Comparison of ENCODE assay signal across 8 cellular contexts in genomic region chr3:50617911-50618481, GRCh38. TPM values are rescaled to one million over a fixed set of nuclear protein-coding genes. Genes with fewer than 3 reads are reported as not detected.
DNase-seq lines count a peak whose midpoint lies in the region; ATAC-seq and TF ChIP-seq lines count a peak whose summit lies in the region.

No MANE protein-coding gene starts in this region.

- H3K27me3 ChIP-seq in BJ (ENCODE audit: control insufficient read depth, insufficient read depth, low read length), result no peaks in the 10 kb centered on the region
- H3K27me3 ChIP-seq in NT2/D1 (ENCODE audit: insufficient read depth, insufficient read length), result peaks cover 25% of the 10 kb centered on the region
- peaks cover 19% of the 10 kb centered on the region for H3K27me3 ChIP-seq in ectodermal cell (ENCODE audit: control insufficient read depth, insufficient read depth, low read length, poor library complexity, severe bottlenecking)

- H3K27ac ChIP-seq in ectodermal cell (ENCODE audit: insufficient read depth, low read depth, low read length, poor library complexity, severe bottlenecking), result no peak overlapping the region

- H3K36me3 ChIP-seq in BJ (ENCODE audit: control insufficient read depth, insufficient read depth, low read length) (no peaks in the 10 kb centered on the region), NT2/D1 (ENCODE audit: insufficient read depth, insufficient read length, low read length) (peaks cover 27% of the 10 kb centered on the region), ectodermal cell (ENCODE audit: control insufficient read depth, insufficient read depth, low read length) (no peaks in the 10 kb centered on the region)

- CTCF ChIA-PET in BJ (lab: Yijun Ruan, JAX), result interaction anchor here (0.9 to 15.0 kb wide), 4 partner anchors 14 to 743 kb away, joined by 4 to 479 read pairs (median 12); partner anchors contain the start of genes C3orf18 and HEMK1

- peaks cover 42 to 76% (median 68%) of the 10 kb centered on the region in 4 donors for H3K4me1 Mint-ChIP-seq in naive thymus-derived CD8-positive, alpha-beta T cell

- H3K4me3 Mint-ChIP-seq in naive thymus-derived CD8-positive, alpha-beta T cell, result peak overlapping the region; percentile 86 to 96 (median 90)

- no peak for ATAC-seq in naive thymus-derived CD8-positive, alpha-beta T cell
- ATAC-seq in HG03457 (IDR thresholded peaks at IDR 0.05; ENCODE audit: unreplicated experiment), result no peak
- no peak for ATAC-seq in GM21423 (IDR thresholded peaks at IDR 0.05; ENCODE audit: unreplicated experiment)
- ATAC-seq in GM21825 (IDR thresholded peaks at IDR 0.05; ENCODE audit: unreplicated experiment), result no peak

- H3K27ac Mint-ChIP-seq in naive thymus-derived CD8-positive, alpha-beta T cell, result peak overlapping the region; percentile 82 to 95 (median 92)

- H3K9me3 ChIP-seq in NT2/D1 (ENCODE audit: insufficient read depth, low read length), result no peaks in the 10 kb centered on the region
- no peaks in the 10 kb centered on the region for H3K9me3 ChIP-seq in ectodermal cell (ENCODE audit: control insufficient read depth, low read length)

- peak overlapping the region; percentile 89 for H3K9ac ChIP-seq in NT2/D1 (ENCODE audit: insufficient read length, low read depth)

- 83 to 84% methylated on average over 6 of the region's 6 CpGs for WGBS in ectodermal cell, 2 experiments

- H3K9me3 Mint-ChIP-seq in naive thymus-derived CD8-positive, alpha-beta T cell, result no peaks in the 10 kb centered on the region

- H3K36me3 Mint-ChIP-seq in naive thymus-derived CD8-positive, alpha-beta T cell, result peaks cover 0 to 9% (median 0%) of the 10 kb centered on the region in 3 donors

- no peaks in the 10 kb centered on the region for H3K27me3 Mint-ChIP-seq in naive thymus-derived CD8-positive, alpha-beta T cell

- H3K4me3 ChIP-seq in BJ (ENCODE audit: low read depth, low read length), result peak overlapping the region; percentile 88
- peak overlapping the region; percentile 73 for H3K4me3 ChIP-seq in NT2/D1 (ENCODE audit: insufficient read length, low read depth)
- peak overlapping the region; percentile 72 for H3K4me3 ChIP-seq in ectodermal cell (ENCODE audit: insufficient read depth, low read depth, low read length)

- POLR2A ChIA-PET in BJ (lab: Charles Lee), result no interaction called here
- POLR2A ChIA-PET in naive thymus-derived CD8-positive, alpha-beta T cell (lab: Charles Lee), result interaction anchor here (1.2 to 21.2 kb wide), 8 partner anchors 11 to 767 kb away, joined by 3 to 433 read pairs (median 8); partner anchors contain the start of genes C3orf18, HEMK1 and MANF

- DNase-seq in BJ (ENCODE audit: low read depth), result no peak
- DNase-seq in NT2/D1 (ENCODE audit: low read depth, low spot score), result no peak
- no peak for DNase-seq in naive thymus-derived CD8-positive, alpha-beta T cell
- DNase-seq in SK-N-DZ (ENCODE audit: low spot score), result no peak

- H3K4me1 ChIP-seq in NT2/D1 (ENCODE audit: insufficient read depth, insufficient read length) (peaks cover 8% of the 10 kb centered on the region), ectodermal cell (ENCODE audit: control insufficient read depth, insufficient read depth, low read length) (peaks cover 21% of the 10 kb centered on the region)

- TF ChIP-seq CTCF in BJ (IDR thresholded peaks at IDR 0.05; ENCODE audit: insufficient read depth, low read depth, low read length), result no peak

RNA-seq across cellular contexts. Expression of gene MAPKAPK3, which starts 1.0 kb away (rescaled TPM):
- polyA plus RNA-seq in BJ (2011; rRNA removed), result 34.9 and 53.5 TPM in 2 replicates
- 15.8 and 25.6 TPM in 2 replicates for polyA minus RNA-seq in BJ (2011; rRNA and poly(A)+ RNA removed)
- 78.1 TPM for polyA plus RNA-seq in ectodermal cell (2013, experiment 1 of 4)
- polyA plus RNA-seq in ectodermal cell (2013, experiment 2 of 4), result 88.5 TPM
- 57.0 TPM for polyA plus RNA-seq in ectodermal cell (2013, experiment 3 of 4)
- polyA plus RNA-seq in ectodermal cell (2013, experiment 4 of 4), result 69.1 TPM
- 10 to 100 TPM; 27.5 TPM for total RNA-seq in naive thymus-derived CD8-positive, alpha-beta T cell
- polyA plus RNA-seq in naive thymus-derived CD8-positive, alpha-beta T cell, result 10 to 100 TPM; 42.4 to 48.2 (median 48.1) TPM
- 32.9 and 33.0 TPM in 2 replicates for polyA plus RNA-seq in SK-N-DZ (2014; cell fraction: cytosol; rRNA removed)
- 17.7 and 25.3 TPM in 2 replicates for polyA plus RNA-seq in SK-N-DZ (2014; cell fraction: nucleus; rRNA removed)

RNA-seq across cellular contexts. Expression of gene CISH, which starts 6.4 kb away (rescaled TPM):
- 1.1 and 2.6 TPM in 2 replicates for polyA plus RNA-seq in BJ (2011; rRNA removed)
- 2.5 and 3.5 TPM in 2 replicates for polyA minus RNA-seq in BJ (2011; rRNA and poly(A)+ RNA removed)
- polyA plus RNA-seq in ectodermal cell (2013, experiment 1 of 4), result 1.7 TPM
- 1.7 TPM for polyA plus RNA-seq in ectodermal cell (2013, experiment 2 of 4)
- polyA plus RNA-seq in ectodermal cell (2013, experiment 3 of 4), result 1.8 TPM
- 1.7 TPM for polyA plus RNA-seq in ectodermal cell (2013, experiment 4 of 4)
- total RNA-seq in naive thymus-derived CD8-positive, alpha-beta T cell, result 1 to 10 TPM; 8.1 to 8.8 TPM
- 100 to 1,000 TPM in 2 of 3 donors, 10 to 100 TPM in 1; 16.3 to 135 (median 100) TPM for polyA plus RNA-seq in naive thymus-derived CD8-positive, alpha-beta T cell
- 0.96 and 1.5 TPM in 2 replicates for polyA plus RNA-seq in SK-N-DZ (2014; cell fraction: cytosol; rRNA removed)
- polyA plus RNA-seq in SK-N-DZ (2014; cell fraction: nucleus; rRNA removed), result 0.79 and 2.1 TPM in 2 replicates

RNA-seq across cellular contexts. Expression of gene HEMK1, which starts 48.7 kb away (rescaled TPM):
- 14.4 and 21.3 TPM in 2 replicates for polyA plus RNA-seq in BJ (2011; rRNA removed)
- 8.2 and 12.3 TPM in 2 replicates for polyA minus RNA-seq in BJ (2011; rRNA and poly(A)+ RNA removed)
- polyA plus RNA-seq in ectodermal cell (2013, experiment 1 of 4), result 13.2 TPM
- 12.4 TPM for polyA plus RNA-seq in ectodermal cell (2013, experiment 2 of 4)
- polyA plus RNA-seq in ectodermal cell (2013, experiment 3 of 4), result 10.1 TPM
- 10.3 TPM for polyA plus RNA-seq in ectodermal cell (2013, experiment 4 of 4)
- 10 to 100 TPM; 65.1 to 67.1 TPM for total RNA-seq in naive thymus-derived CD8-positive, alpha-beta T cell
- 10 to 100 TPM; 20.2 to 43.1 (median 30.3) TPM for polyA plus RNA-seq in naive thymus-derived CD8-positive, alpha-beta T cell
- 17.7 and 19.0 TPM in 2 replicates for polyA plus RNA-seq in SK-N-DZ (2014; cell fraction: cytosol; rRNA removed)
- polyA plus RNA-seq in SK-N-DZ (2014; cell fraction: nucleus; rRNA removed), result 37.5 and 42.6 TPM in 2 replicates

RNA-seq across cellular contexts. Expression of gene C3orf18, which starts 50.4 kb away (rescaled TPM):
- 16.8 and 30.4 TPM in 2 replicates for polyA plus RNA-seq in BJ (2011; rRNA removed)
- polyA minus RNA-seq in BJ (2011; rRNA and poly(A)+ RNA removed), result 8.3 and 15.7 TPM in 2 replicates
- polyA plus RNA-seq in ectodermal cell (2013, experiment 1 of 4), result 11.1 TPM
- 11.5 TPM for polyA plus RNA-seq in ectodermal cell (2013, experiment 2 of 4)
- 11.2 TPM for polyA plus RNA-seq in ectodermal cell (2013, experiment 3 of 4)
- 13.3 TPM for polyA plus RNA-seq in ectodermal cell (2013, experiment 4 of 4)
- 10 to 100 TPM; 17.7 to 18.4 TPM for total RNA-seq in naive thymus-derived CD8-positive, alpha-beta T cell
- 10 to 100 TPM; 14.1 to 17.3 (median 14.2) TPM for polyA plus RNA-seq in naive thymus-derived CD8-positive, alpha-beta T cell
- 10.7 and 14.0 TPM in 2 replicates for polyA plus RNA-seq in SK-N-DZ (2014; cell fraction: cytosol; rRNA removed)
- polyA plus RNA-seq in SK-N-DZ (2014; cell fraction: nucleus; rRNA removed), result 16.2 and 26.7 TPM in 2 replicates

RNA-seq across cellular contexts. Expression of gene DOCK3, which starts 56.7 kb away (rescaled TPM):
- polyA plus RNA-seq in BJ (2011; rRNA removed), result 0.09 and 0.11 TPM in 2 replicates
- polyA minus RNA-seq in BJ (2011; rRNA and poly(A)+ RNA removed), result 0.09 and 0.26 TPM in 2 replicates
- polyA plus RNA-seq in ectodermal cell (2013, experiment 1 of 4), result 9.9 TPM
- 14.8 TPM for polyA plus RNA-seq in ectodermal cell (2013, experiment 2 of 4)
- 7.3 TPM for polyA plus RNA-seq in ectodermal cell (2013, experiment 3 of 4)
- 9.6 TPM for polyA plus RNA-seq in ectodermal cell (2013, experiment 4 of 4)
- 1 to 10 TPM; 1.5 to 1.9 TPM for total RNA-seq in naive thymus-derived CD8-positive, alpha-beta T cell
- polyA plus RNA-seq in naive thymus-derived CD8-positive, alpha-beta T cell, result under 1 TPM; 0.14 to 0.63 (median 0.22) TPM
- 1.4 and 2.9 TPM in 2 replicates for polyA plus RNA-seq in SK-N-DZ (2014; cell fraction: cytosol; rRNA removed)
- 7.7 and 13.9 TPM in 2 replicates for polyA plus RNA-seq in SK-N-DZ (2014; cell fraction: nucleus; rRNA removed)
